ENCODE assay signal across 17 cellular contexts in genomic region chr4:10741961-10742699, GRCh38. TPM values are rescaled to one million over a fixed set of nuclear protein-coding genes. Genes with fewer than 3 reads are reported as not detected.
DNase-seq lines count a peak whose midpoint lies in the region; ATAC-seq, FAIRE-seq and TF ChIP-seq lines count a peak whose summit lies in the region.
"Had no signal": no experiment of that assay in that cellular context is flagged by ENCODE, and none has a peak within 500 bp of the region (broad histone marks: within the 10 kb centered on the region; RNA-seq: fewer than 3 reads in every experiment).

No MANE protein-coding gene starts in this region.

- ATAC-seq in GM18870 (IDR thresholded peaks at IDR 0.05; ENCODE audit: unreplicated experiment), result peak; percentile 41
- peak; percentile 42 for ATAC-seq in GM21390 (IDR thresholded peaks at IDR 0.05; ENCODE audit: unreplicated experiment)
- peak; percentile 43 for ATAC-seq in HG02981 (IDR thresholded peaks at IDR 0.05; ENCODE audit: unreplicated experiment)
- peak; percentile 28 for ATAC-seq in memory B cell (ENCODE audit: low read depth)
- no peak for ATAC-seq in WTC11
- ATAC-seq: activated CD8-positive, alpha-beta memory T cell treated with anti-CD3 and anti-CD28 coated beads, Interleukin-2, amount 10 ng/mL, durations not matched to agents 7 days and 5 days; left lobe of liver had no signal

- DNase-seq in memory B cell (ENCODE audit: low spot score in 2 of 2), result no peak
- DNase-seq in hypothalamus (lab: John Stamatoyannopoulos, UW), result no peak
- no peak for DNase-seq in GM12891 (ENCODE audit: insufficient read length, low spot score)
- DNase-seq in WTC11 (ENCODE audit: low spot score), result no peak
- DNase-seq: activated CD8-positive, alpha-beta memory T cell treated with anti-CD3 and anti-CD28 coated beads, Interleukin-2, amount 10 ng/mL, durations not matched to agents 7 days and 5 days; CD8-positive, alpha-beta memory T cell; cerebellar nuclear complex; NCI-H2107; SIG-M5; sigmoid colon had no signal

- TF ChIP-seq CTCF in WTC11 (IDR thresholded peaks at IDR 0.05), result no peak

- H3K27ac Mint-ChIP-seq in memory B cell, result no peak overlapping the region
- no peak overlapping the region for H3K27ac Mint-ChIP-seq in WTC11
- H3K27ac Mint-ChIP-seq: activated CD8-positive, alpha-beta memory T cell treated with anti-CD3 and anti-CD28 coated beads, Interleukin-2, amount 10 ng/mL, durations not matched to agents 7 days and 5 days; CD8-positive, alpha-beta memory T cell; nephron had no signal

- peaks cover 1% of the 10 kb centered on the region for H3K27me3 Mint-ChIP-seq in memory B cell
- H3K27me3 Mint-ChIP-seq in WTC11 (ENCODE audit: low read depth), result no peaks in the 10 kb centered on the region
- H3K27me3 Mint-ChIP-seq: activated CD8-positive, alpha-beta memory T cell treated with anti-CD3 and anti-CD28 coated beads, Interleukin-2, amount 10 ng/mL, durations not matched to agents 7 days and 5 days; CD8-positive, alpha-beta memory T cell had no signal

- TF ChIP-seq POLR2A in GM12891 (IDR thresholded peaks at IDR 0.05; ENCODE audit: low read depth, low read length), result no peak

- H3K4me1 Mint-ChIP-seq in memory B cell, result peaks cover 9% of the 10 kb centered on the region
- H3K4me1 Mint-ChIP-seq in WTC11, result peaks cover 7% of the 10 kb centered on the region
- H3K4me1 Mint-ChIP-seq: activated CD8-positive, alpha-beta memory T cell treated with anti-CD3 and anti-CD28 coated beads, Interleukin-2, amount 10 ng/mL, durations not matched to agents 7 days and 5 days; CD8-positive, alpha-beta memory T cell had no signal

- H3K36me3 Mint-ChIP-seq in memory B cell (peaks cover 1% of the 10 kb centered on the region), WTC11 (peaks cover 40% of the 10 kb centered on the region)
- H3K36me3 Mint-ChIP-seq: activated CD8-positive, alpha-beta memory T cell treated with anti-CD3 and anti-CD28 coated beads, Interleukin-2, amount 10 ng/mL, durations not matched to agents 7 days and 5 days; CD8-positive, alpha-beta memory T cell had no signal

- H3K4me3 Mint-ChIP-seq in memory B cell, result no peak overlapping the region
- no peak overlapping the region for H3K4me3 Mint-ChIP-seq in WTC11
- H3K4me3 Mint-ChIP-seq: activated CD8-positive, alpha-beta memory T cell treated with anti-CD3 and anti-CD28 coated beads, Interleukin-2, amount 10 ng/mL, durations not matched to agents 7 days and 5 days; CD8-positive, alpha-beta memory T cell; nephron had no signal

- H3K9me3 Mint-ChIP-seq in memory B cell, result peaks cover 5% of the 10 kb centered on the region
- peaks cover 39% of the 10 kb centered on the region for H3K9me3 Mint-ChIP-seq in WTC11
- H3K9me3 Mint-ChIP-seq: CD8-positive, alpha-beta memory T cell; nephron had no signal

- CTCF ChIA-PET in WTC11 (lab: Charles Lee), result no interaction called here

- FAIRE-seq in GM12891 (lab: Jason Lieb, UNC), result no peak
- FAIRE-seq: TTC549 had no signal

- POLR2A ChIA-PET in WTC11 (lab: Charles Lee), result no interaction called here

TF ChIP-seq in GM12891, 5 proteins besides CTCF, POLR2A, EP300 and RAD21:
- no peak for TF ChIP-seq POLR2AphosphoS5 (IDR thresholded peaks at IDR 0.05; ENCODE audit: low read depth, low read length)
- no peak for TF ChIP-seq TAF1 (IDR thresholded peaks at IDR 0.05; ENCODE audit: low read depth, low read length)
- no peak for TF ChIP-seq PAX5 (IDR thresholded peaks at IDR 0.05; ENCODE audit: insufficient read depth, low read length, severe bottlenecking)
- no peak for TF ChIP-seq POU2F2 (IDR thresholded peaks at IDR 0.05; ENCODE audit: low read depth, low read length)
- TF ChIP-seq SPI1 (IDR thresholded peaks at IDR 0.05; ENCODE audit: low read depth, low read length), result no peak

TF ChIP-seq in WTC11, 78 proteins besides CTCF, POLR2A, EP300 and RAD21:
- TF ChIP-seq ZBTB43 (CRISPR knock-in tag; IDR thresholded peaks at IDR 0.05) (no peak), ZNF396 (CRISPR knock-in tag; IDR thresholded peaks at IDR 0.05; ENCODE audit: borderline replicate concordance) (no peak), TEAD4 (CRISPR knock-in tag; IDR thresholded peaks at IDR 0.05) (no peak), ZNF532 (CRISPR knock-in tag; IDR thresholded peaks at IDR 0.05; ENCODE audit: borderline replicate concordance) (no peak), E2F4 (CRISPR knock-in tag; IDR thresholded peaks at IDR 0.05; ENCODE audit: borderline replicate concordance, low read depth) (no peak), GRHL2 (CRISPR knock-in tag; IDR thresholded peaks at IDR 0.05; ENCODE audit: insufficient replicate concordance, severe bottlenecking) (no peak), ELF4 (CRISPR knock-in tag; IDR thresholded peaks at IDR 0.05; ENCODE audit: low read depth) (no peak), CBFB (CRISPR knock-in tag; IDR thresholded peaks at IDR 0.05; ENCODE audit: low read depth) (no peak), TP53 (CRISPR knock-in tag; IDR thresholded peaks at IDR 0.05) (no peak), ZNF671 (CRISPR knock-in tag; IDR thresholded peaks at IDR 0.05) (no peak), NR3C1 (CRISPR knock-in tag; conservative IDR thresholded peaks at IDR 0.05; ENCODE audit: low read depth) (no peak), ZNF281 (CRISPR knock-in tag; IDR thresholded peaks at IDR 0.05) (no peak)
TF ChIP-seq in WTC11: peak in this region for 0.

RNA-seq across cellular contexts. Expression of gene CLNK, which starts 57.6 kb away (rescaled TPM):
- 3.5 TPM for polyA plus RNA-seq in GM12891 (2012; ENCODE audit: low read depth, missing spikeins)
- total RNA-seq in WTC11 (2021), result not detected in 3 replicates
- total RNA-seq: epithelial cell of proximal tubule, left lobe of liver, sigmoid colon had no signal
- polyA plus RNA-seq: CD8-positive, alpha-beta memory T cell had no signal
